30 cellular contexts compared by ENCODE assay signal in genomic region chr15:79322945-79323344, GRCh38. TPM values are rescaled to one million over a fixed set of nuclear protein-coding genes. Genes with fewer than 3 reads are reported as not detected.
"Had no signal": no experiment of that assay in that cellular context is flagged by ENCODE, and none has a peak within 500 bp of the region (broad histone marks: within the 10 kb centered on the region; RNA-seq: fewer than 3 reads in every experiment).

No MANE protein-coding gene starts in this region.

- H3K4me1 ChIP-seq: adrenal gland, Peyer's patch, SJSA1 had no signal

- DNase-seq: activated CD4-positive, alpha-beta T cell treated with anti-CD3 and anti-CD28 coated beads for 48 hours; activated CD4-positive, alpha-beta T cell treated with anti-CD3 and anti-CD28 coated beads, Interleukin-2, amount 50 U/mL, for 48 hours; activated CD4-positive, CD25-positive, alpha-beta regulatory T cell treated with anti-CD3 and anti-CD28 coated beads, Interleukin-2, amount 50 U/mL, for 72 hours; activated gamma-delta T cell treated with Interleukin-2 at 50 U/mL for 16 hours; activated naive CD4-positive, alpha-beta T cell treated with anti-CD3 and anti-CD28 coated beads, Interleukin-2, amount 10 ng/mL, durations not matched to agents 7 days and 5 days; activated naive CD8-positive, alpha-beta T cell treated with anti-CD3 and anti-CD28 coated beads for 36 hours; activated T-cell treated with anti-CD3 and anti-CD28 coated beads for 4 hours; activated T-cell treated with anti-CD3 and anti-CD28 coated beads, Interleukin-2, amount 50 U/mL, for 72 hours; adrenal gland; anterior cingulate cortex; caudate nucleus; Kasumi-1; NCI-H1105 treated with DMSO at 0.1 percent for 48 hours; NCI-H1436 treated with DMSO at 0.1 percent for 48 hours; NCI-H187; NCI-H2081; NCI-H510A treated with DMSO at 0.1 percent for 48 hours; NCI-H69; NK-92 treated with Interleukin-12 subunit alpha and Interleukin-12 subunit beta, amount 100 ng/mL, for 24 hours; Peyer's patch; Right ventricle myocardium superior; SW 1271 had no signal

- H3K27ac Mint-ChIP-seq: activated naive CD4-positive, alpha-beta T cell treated with anti-CD3 and anti-CD28 coated beads, Interleukin-2, amount 10 ng/mL, durations not matched to agents 7 days and 5 days; activated naive CD8-positive, alpha-beta T cell treated with anti-CD3 and anti-CD28 coated beads for 36 hours; activated T-cell treated with anti-CD3 and anti-CD28 coated beads, Interleukin-2, amount 50 U/mL, for 72 hours; activated T-helper 2 cell treated with anti-CD3 and anti-CD28 coated beads, Interferon-gamma antibody, Interleukin-2, Interleukin-4, amounts not matched to agents 10 μg/mL and 5 μg/mL and 100 μg/mL, durations not matched to agents 14 hours and 24 hours and 36 hours; T-helper 2 cell treated with Interferon-gamma antibody and Interleukin-4, amounts not matched to agents 5 μg/mL and 100 μg/mL, for 36 hours had no signal

- H3K27me3 Mint-ChIP-seq: activated naive CD4-positive, alpha-beta T cell treated with anti-CD3 and anti-CD28 coated beads, Interleukin-2, amount 10 ng/mL, durations not matched to agents 7 days and 5 days; activated naive CD8-positive, alpha-beta T cell treated with anti-CD3 and anti-CD28 coated beads for 36 hours had no signal

- ATAC-seq: activated T-cell treated with anti-CD3 and anti-CD28 coated beads, Interleukin-2, amount 50 U/mL, for 72 hours; K562; SK-N-SH treated with all-trans-retinoic acid at 6 μM for 48 hours had no signal

- H3K9me3 ChIP-seq: adrenal gland, Peyer's patch, SJSA1 had no signal

- H3K4me3 ChIP-seq: adrenal gland, K562, Peyer's patch, SJSA1 had no signal

- H3K27ac ChIP-seq: adrenal gland, Peyer's patch, RWPE1, SJSA1 had no signal

- H3K27me3 ChIP-seq: adrenal gland, Peyer's patch, SJSA1 had no signal

- H3K4me3 Mint-ChIP-seq: activated naive CD4-positive, alpha-beta T cell treated with anti-CD3 and anti-CD28 coated beads, Interleukin-2, amount 10 ng/mL, durations not matched to agents 7 days and 5 days; activated naive CD8-positive, alpha-beta T cell treated with anti-CD3 and anti-CD28 coated beads for 36 hours; activated T-cell treated with anti-CD3 and anti-CD28 coated beads, Interleukin-2, amount 50 U/mL, for 72 hours; T-helper 2 cell treated with Interferon-gamma antibody and Interleukin-4, amounts not matched to agents 5 μg/mL and 100 μg/mL, for 36 hours had no signal

- H3K9me3 Mint-ChIP-seq: activated naive CD4-positive, alpha-beta T cell treated with anti-CD3 and anti-CD28 coated beads, Interleukin-2, amount 10 ng/mL, durations not matched to agents 7 days and 5 days; activated naive CD8-positive, alpha-beta T cell treated with anti-CD3 and anti-CD28 coated beads for 36 hours; activated T-cell treated with anti-CD3 and anti-CD28 coated beads, Interleukin-2, amount 50 U/mL, for 72 hours; activated T-helper 2 cell treated with anti-CD3 and anti-CD28 coated beads, Interferon-gamma antibody, Interleukin-2, Interleukin-4, amounts not matched to agents 10 μg/mL and 5 μg/mL and 100 μg/mL, durations not matched to agents 14 hours and 24 hours and 36 hours; T-helper 2 cell treated with Interferon-gamma antibody and Interleukin-4, amounts not matched to agents 5 μg/mL and 100 μg/mL, for 36 hours had no signal

RNA-seq across cellular contexts. Expression of gene ANKRD34C, which starts 40.4 kb away (rescaled TPM):
- total RNA-seq: activated CD8-positive, alpha-beta memory T cell treated with anti-CD3 and anti-CD28 coated beads for 36 hours; activated naive CD8-positive, alpha-beta T cell treated with anti-CD3 and anti-CD28 coated beads for 36 hours; activated T-cell treated with anti-CD3 and anti-CD28 coated beads, Interleukin-2, amount 50 U/mL, for 72 hours; activated T-helper 2 cell treated with anti-CD3 and anti-CD28 coated beads, Interferon-gamma antibody, Interleukin-2, Interleukin-4, amounts not matched to agents 10 μg/mL and 5 μg/mL and 100 μg/mL, durations not matched to agents 14 hours and 24 hours and 36 hours; K562; Peyer's patch; Right ventricle myocardium superior; SJSA1; T-helper 1 cell treated with Interleukin-12 subunit alpha and Interleukin-12 subunit beta and Interleukin-4 antibody, amounts not matched to agents 30 ng/mL and 1 ng/mL, for 36 hours had no signal
